In genomic region chr4:123325241-123325681, GRCh38 we compare ENCODE assay signal across 9 cellular contexts.
DNase-seq lines count a peak whose midpoint lies in the region; ATAC-seq and TF ChIP-seq lines count a peak whose summit lies in the region.
"Had no signal": no experiment of that assay in that cellular context is flagged by ENCODE, and none has a peak within 500 bp of the region (broad histone marks: within the 10 kb centered on the region; RNA-seq: fewer than 3 reads in every experiment).

No MANE protein-coding gene starts in this region.

- H3K4me3 ChIP-seq in right cardiac atrium (ENCODE audit: low read length) (no peak overlapping the region), psoas muscle (no peak overlapping the region)

- 60% methylated on average over 3 of the region's 3 CpGs for WGBS in right cardiac atrium
- WGBS in psoas muscle, 3 donors = 40 to 43% (median 42%) methylated on average over 3 of the region's 3 CpGs

- H3K9me3 ChIP-seq in right cardiac atrium (ENCODE audit: control insufficient read depth, low read length) (no peaks in the 10 kb centered on the region), psoas muscle (peaks cover 20% of the 10 kb centered on the region)

- H3K4me1 ChIP-seq in right cardiac atrium (ENCODE audit: control insufficient read depth, insufficient read depth, low read length) = no peaks in the 10 kb centered on the region
- H3K4me1 ChIP-seq in psoas muscle = no peaks in the 10 kb centered on the region

- H3K36me3 ChIP-seq in psoas muscle (ENCODE audit: insufficient read depth in 1 of 2, low read depth in 1 of 2) = no peaks in the 10 kb centered on the region

- DNase-seq in left ventricle myocardium superior = no peak
- DNase-seq in right cardiac atrium = no peak
- peak; percentile 82 for DNase-seq in NOMO-1 treated with DMSO at 0.1 percent for 48 hours (lab: John Stamatoyannopoulos, UW; ENCODE audit: unreplicated experiment)
- no peak for DNase-seq in erythroblast (lab: John Stamatoyannopoulos, UW)
- no peak for DNase-seq in OCI-M1 (lab: John Stamatoyannopoulos, UW)
- DNase-seq in psoas muscle = no peak
- no peak for DNase-seq in activated naive CD4-positive, alpha-beta T cell treated with anti-CD3 and anti-CD28 coated beads, Interleukin-2, amount 50 U/mL, for 16 hours
- DNase-seq: NCI-H226 had no signal

- TF ChIP-seq CTCF in psoas muscle (IDR thresholded peaks at IDR 0.05) = no peak

- intact Hi-C loops in left ventricle myocardium superior (cut with micrococcal nuclease) (no loop called here), right cardiac atrium (cut with DNase I) (no loop called here), psoas muscle (cut with DNase I) (no loop called here)

- H3K27me3 ChIP-seq in right cardiac atrium (ENCODE audit: control insufficient read depth, insufficient read depth) (no peaks in the 10 kb centered on the region), psoas muscle (ENCODE audit: insufficient read depth in 3 of 3, low read length in 2 of 3) (no peaks in the 10 kb centered on the region)

- peak; percentile 17 for ATAC-seq in left ventricle myocardium superior
- no peak for ATAC-seq in right cardiac atrium
- ATAC-seq in HG02981 (IDR thresholded peaks at IDR 0.05; ENCODE audit: unreplicated experiment) = peak; percentile 98
- no peak for ATAC-seq in psoas muscle

- no peak overlapping the region for H3K27ac ChIP-seq in right cardiac atrium (ENCODE audit: low read length)
- no peak overlapping the region for H3K27ac ChIP-seq in psoas muscle

- TF ChIP-seq POLR2A in erythroblast (IDR thresholded peaks at IDR 0.05; ENCODE audit: low read length) = no peak

Comparison
In these comparisons a context has a peak if more than half of its experiments do, and no peak if none do; other contexts are left out.
1. ATAC-seq: peak in left ventricle myocardium superior (single experiment) and HG02981 (single experiment); none in right cardiac atrium (0 of 2) and psoas muscle (0 of 4).